27 cellular contexts compared by ENCODE assay signal in genomic region chr7:1679326-1679965, GRCh38. TPM values are rescaled to one million over a fixed set of nuclear protein-coding genes. Genes with fewer than 3 reads are reported as not detected.
A peak's percentile ranks its signal among the peaks of the same experiment; 100 is the strongest.
DNase-seq lines count a peak whose midpoint lies in the region; ATAC-seq, FAIRE-seq and TF ChIP-seq lines count a peak whose summit lies in the region.
"Had no signal": no experiment of that assay in that cellular context is flagged by ENCODE, and none has a peak within 500 bp of the region (broad histone marks: within the 10 kb centered on the region; RNA-seq: fewer than 3 reads in every experiment).

No MANE protein-coding gene starts in this region.

- H3K4me3 ChIP-seq in left ventricle myocardium inferior (no peak overlapping the region), H7 (ENCODE audit: insufficient read depth, low read depth, low read length) (no peak overlapping the region), kidney (ENCODE audit: low read length in 2 of 2) (no peak overlapping the region), spleen (no peak overlapping the region)
- H3K4me3 ChIP-seq: heart right ventricle, lower lobe of right lung, SK-N-MC, skin epidermis, tibial artery had no signal

- 77 to 84% (median 79%) methylated on average over 8 to 15 of the region's 15 CpGs for WGBS in spleen, 5 donors

- FAIRE-seq in kidney (lab: Jason Lieb, UNC), result no peak
- FAIRE-seq: frontal cortex, G401.6, TTC549 had no signal

- ATAC-seq in Right ventricle myocardium inferior (no peak), GM19351 (IDR thresholded peaks at IDR 0.05; ENCODE audit: unreplicated experiment) (no peak)
- ATAC-seq: activated CD8-positive, alpha-beta T cell treated with anti-CD3 and anti-CD28 coated beads for 36 hours; activated T-cell treated with anti-CD3 and anti-CD28 coated beads, Interleukin-2, amount 50 U/mL, for 4 hours; naive thymus-derived CD4-positive, alpha-beta T cell; PC-3; T-helper 17 cell had no signal

- H3K27me3 ChIP-seq in left ventricle myocardium inferior (ENCODE audit: low read depth), result peaks cover 17% of the 10 kb centered on the region
- no peaks in the 10 kb centered on the region for H3K27me3 ChIP-seq in H7 (ENCODE audit: control insufficient read depth, insufficient read depth, low read length)
- H3K27me3 ChIP-seq in spleen (replicated peaks in 1 of 7), result peaks cover 0 to 44% (median 0%) of the 10 kb centered on the region in 7 donors

- TF ChIP-seq POLR2A in spleen (IDR thresholded peaks at IDR 0.05), result no peak

- DNase-seq in Right ventricle myocardium inferior (ENCODE audit: missing footprints) (peak; percentile 45), left ventricle myocardium inferior (no peak), H7 (peak; percentile 25), kidney (peak; percentile 56), ureter (ENCODE audit: low spot score) (peak; percentile 34), spleen (no peak)
- DNase-seq: activated CD4-positive, CD25-positive, alpha-beta regulatory T cell; activated CD8-positive, alpha-beta T cell treated with anti-CD3 and anti-CD28 coated beads for 36 hours; activated T-cell treated with anti-CD3 and anti-CD28 coated beads, Interleukin-2, amount 50 U/mL, for 4 hours; heart right ventricle; Kasumi-1; kidney glomerular epithelial cell; lower lobe of right lung; MV-4-11; NCI-H1436 treated with DMSO at 0.1 percent for 48 hours; NCI-H226; NCI-H69; PC-3; T-helper 17 cell had no signal

- H3K36me3 ChIP-seq in left ventricle myocardium inferior (no peaks in the 10 kb centered on the region), H7 (replicated peaks; ENCODE audit: control insufficient read depth, insufficient read depth, low read length) (no peaks in the 10 kb centered on the region), kidney (ENCODE audit: control insufficient read depth in 1 of 2, insufficient read depth in 2 of 2, low read length in 2 of 2) (no peaks in the 10 kb centered on the region), spleen (no peaks in the 10 kb centered on the region)
- H3K36me3 ChIP-seq: heart right ventricle, lower lobe of right lung, tibial artery had no signal

- peaks cover 20% of the 10 kb centered on the region for H3K9me3 ChIP-seq in left ventricle myocardium inferior (replicated peaks)
- peaks cover 0 to 13% of the 10 kb centered on the region in 2 donors for H3K9me3 ChIP-seq in kidney (ENCODE audit: control insufficient read depth in 1 of 2, low read length in 2 of 2)
- peaks cover 3 to 31% (median 25%) of the 10 kb centered on the region in 8 donors for H3K9me3 ChIP-seq in spleen

- intact Hi-C loops in Right ventricle myocardium inferior (cut with DNase I) (no loop called here), left ventricle myocardium inferior (cut with micrococcal nuclease) (no loop called here), kidney (cut with DNase I) (no loop called here), spleen (cut with DNase I; ENCODE audit: low total_unique reads) (no loop called here)

- no peak overlapping the region for H3K9ac ChIP-seq in kidney (ENCODE audit: low read length in 2 of 2)

- TF ChIP-seq CTCF in left ventricle myocardium inferior (IDR thresholded peaks at IDR 0.05; ENCODE audit: borderline replicate concordance), result no peak
- no peak for TF ChIP-seq CTCF in kidney (IDR thresholded peaks at IDR 0.05; ENCODE audit: borderline replicate concordance, extremely low read depth, insufficient read depth)
- no peak for TF ChIP-seq CTCF in spleen (IDR thresholded peaks at IDR 0.05 in 8 of 11, conservative IDR thresholded peaks at IDR 0.05 in 3 of 11)

- no peak overlapping the region for H3K27ac ChIP-seq in left ventricle myocardium inferior (replicated peaks)
- H3K27ac ChIP-seq in kidney (ENCODE audit: low read depth in 2 of 2, low read length in 2 of 2), result no peak overlapping the region
- H3K27ac ChIP-seq in spleen, result no peak overlapping the region
- H3K27ac ChIP-seq: heart right ventricle, lower lobe of right lung, SK-N-MC, skin epidermis, tibial artery had no signal

- H3K4me1 ChIP-seq in left ventricle myocardium inferior, result no peaks in the 10 kb centered on the region
- no peaks in the 10 kb centered on the region for H3K4me1 ChIP-seq in kidney (ENCODE audit: control insufficient read depth in 1 of 2, insufficient read depth in 1 of 2, low read depth in 1 of 2, low read length in 2 of 2)
- H3K4me1 ChIP-seq in spleen, result no peaks in the 10 kb centered on the region
- H3K4me1 ChIP-seq: heart right ventricle, lower lobe of right lung, tibial artery had no signal

RNA-seq across cellular contexts. Expression of gene ELFN1, which starts 9.4 kb away (rescaled TPM):
- 10.7 TPM for total RNA-seq in Right ventricle myocardium inferior
- 10.5 TPM for total RNA-seq in left ventricle myocardium inferior
- total RNA-seq in H7 (2014; rRNA removed; shearing (Covaris generic)), result 16.0 and 19.9 TPM in 2 replicates
- 3.8 TPM for total RNA-seq in kidney
- 3.5 TPM for polyA plus RNA-seq in kidney (ENCODE audit: insufficient read depth, low read depth, low replicate concordance)
- total RNA-seq in ureter, result 1.7 TPM
- 1 to 10 TPM; 2.3 to 3.9 (median 2.8) TPM for total RNA-seq in spleen
- polyA plus RNA-seq in spleen, result under 1 TPM; 0.22 to 0.70 (median 0.41) TPM
- total RNA-seq: T-helper 17 cell had no signal
- polyA plus RNA-seq: naive thymus-derived CD4-positive, alpha-beta T cell had no signal

Comparison
In these comparisons a context has a peak if more than half of its experiments do, and no peak if none do; other contexts are left out.
1. DNase-seq: peak in Right ventricle myocardium inferior (single experiment), H7 (single experiment), kidney (single experiment) and ureter (single experiment); none in left ventricle myocardium inferior (single experiment) and spleen (single experiment).